ENCODE assay signal across 1 cellular context in the genomic region with DNA sequence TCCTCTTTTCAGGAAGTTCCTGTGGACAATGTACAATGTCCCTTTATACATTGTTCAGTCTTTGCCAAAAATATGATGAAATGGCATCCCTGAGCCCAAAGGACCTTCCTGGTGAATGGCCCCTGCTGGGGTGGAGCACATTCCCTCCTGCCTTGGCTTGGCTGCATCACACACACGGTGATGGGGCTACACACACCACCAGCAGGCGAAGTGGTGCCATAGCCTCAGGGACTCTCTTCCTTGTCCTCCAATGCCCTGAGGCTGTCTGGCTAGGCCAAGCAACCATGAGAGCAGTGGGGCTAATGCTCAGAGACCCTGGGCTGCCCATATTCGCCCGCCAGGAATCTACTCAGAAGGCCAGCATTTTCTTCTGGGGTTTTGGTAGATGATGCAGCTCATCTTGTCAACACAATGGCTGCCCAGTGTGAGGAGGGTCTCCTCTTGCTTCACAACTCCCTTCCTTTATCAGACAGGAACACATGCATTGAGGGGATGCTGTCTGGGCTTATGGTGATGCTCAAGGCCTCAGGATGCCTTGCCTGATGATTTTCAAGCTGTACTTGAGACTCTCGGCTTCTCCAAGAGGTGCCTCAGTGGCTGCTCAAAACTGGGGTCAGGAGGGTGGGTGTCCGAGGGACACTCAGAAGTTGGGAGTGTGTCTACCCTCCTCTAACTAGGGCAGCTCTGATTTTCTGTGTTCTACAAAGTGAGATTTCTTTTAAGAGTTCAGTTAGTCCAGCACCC.
TF ChIP-seq lines count a peak whose summit lies in the region.

No MANE protein-coding gene starts in this region.

TF ChIP-seq in WTC11, 78 proteins besides CTCF, POLR2A, EP300 and RAD21 (continued from another document):
- no peak for TF ChIP-seq FOXP4 (CRISPR knock-in tag; IDR thresholded peaks at IDR 0.05)
- TF ChIP-seq FOXJ3 (CRISPR knock-in tag; IDR thresholded peaks at IDR 0.05; ENCODE audit: borderline replicate concordance), result no peak
- no peak for TF ChIP-seq ETV6 (CRISPR knock-in tag; IDR thresholded peaks at IDR 0.05)
- TF ChIP-seq CDX4 (CRISPR knock-in tag; IDR thresholded peaks at IDR 0.05; ENCODE audit: borderline replicate concordance), result no peak
- TF ChIP-seq TCF7 (CRISPR knock-in tag; IDR thresholded peaks at IDR 0.05; ENCODE audit: low read depth), result no peak
TF ChIP-seq in WTC11: peak in this region for 0.
